ENCODE assay signal across 2 cellular contexts in the genomic region with DNA sequence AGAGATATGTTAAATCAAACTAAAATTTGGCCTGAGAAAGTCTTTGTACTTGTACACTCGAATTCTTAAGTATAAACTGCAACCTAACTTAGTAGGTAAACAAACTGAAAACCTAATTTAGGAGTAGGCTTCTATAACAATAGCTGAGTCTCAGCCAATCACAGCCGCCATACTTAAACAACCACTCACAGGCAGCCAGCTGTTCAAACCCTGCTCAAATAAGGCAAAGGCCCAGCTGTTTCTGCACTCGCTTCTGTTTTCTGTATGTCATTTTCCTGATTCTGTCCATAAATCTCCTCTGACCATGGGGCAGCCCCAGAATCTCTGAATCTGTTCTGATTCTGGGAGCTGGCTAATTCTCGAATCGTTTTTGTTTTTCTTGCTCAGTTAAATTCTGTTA.
A peak's percentile ranks its signal among the peaks of the same experiment; 100 is the strongest.
TF ChIP-seq lines count a peak whose summit lies in the region.

No MANE protein-coding gene starts in this region.

TF ChIP-seq in HepG2, 621 proteins besides CTCF, POLR2A, EP300 and RAD21:
- TF ChIP-seq, protein P1, sequence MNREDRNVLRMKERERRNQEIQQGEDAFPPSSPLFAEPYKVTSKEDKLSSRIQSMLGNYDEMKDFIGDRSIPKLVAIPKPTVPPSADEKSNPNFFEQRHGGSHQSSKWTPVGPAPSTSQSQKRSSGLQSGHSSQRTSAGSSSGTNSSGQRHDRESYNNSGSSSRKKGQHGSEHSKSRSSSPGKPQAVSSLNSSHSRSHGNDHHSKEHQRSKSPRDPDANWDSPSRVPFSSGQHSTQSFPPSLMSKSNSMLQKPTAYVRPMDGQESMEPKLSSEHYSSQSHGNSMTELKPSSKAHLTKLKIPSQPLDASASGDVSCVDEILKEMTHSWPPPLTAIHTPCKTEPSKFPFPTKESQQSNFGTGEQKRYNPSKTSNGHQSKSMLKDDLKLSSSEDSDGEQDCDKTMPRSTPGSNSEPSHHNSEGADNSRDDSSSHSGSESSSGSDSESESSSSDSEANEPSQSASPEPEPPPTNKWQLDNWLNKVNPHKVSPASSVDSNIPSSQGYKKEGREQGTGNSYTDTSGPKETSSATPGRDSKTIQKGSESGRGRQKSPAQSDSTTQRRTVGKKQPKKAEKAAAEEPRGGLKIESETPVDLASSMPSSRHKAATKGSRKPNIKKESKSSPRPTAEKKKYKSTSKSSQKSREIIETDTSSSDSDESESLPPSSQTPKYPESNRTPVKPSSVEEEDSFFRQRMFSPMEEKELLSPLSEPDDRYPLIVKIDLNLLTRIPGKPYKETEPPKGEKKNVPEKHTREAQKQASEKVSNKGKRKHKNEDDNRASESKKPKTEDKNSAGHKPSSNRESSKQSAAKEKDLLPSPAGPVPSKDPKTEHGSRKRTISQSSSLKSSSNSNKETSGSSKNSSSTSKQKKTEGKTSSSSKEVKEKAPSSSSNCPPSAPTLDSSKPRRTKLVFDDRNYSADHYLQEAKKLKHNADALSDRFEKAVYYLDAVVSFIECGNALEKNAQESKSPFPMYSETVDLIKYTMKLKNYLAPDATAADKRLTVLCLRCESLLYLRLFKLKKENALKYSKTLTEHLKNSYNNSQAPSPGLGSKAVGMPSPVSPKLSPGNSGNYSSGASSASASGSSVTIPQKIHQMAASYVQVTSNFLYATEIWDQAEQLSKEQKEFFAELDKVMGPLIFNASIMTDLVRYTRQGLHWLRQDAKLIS (CRISPR knock-in tag; IDR thresholded peaks at IDR 0.05) = no peak
- TF ChIP-seq SRF (IDR thresholded peaks at IDR 0.05; ENCODE audit: low read depth, low read length) (peak; percentile 29; the same call in 1 of the 2 replicates), SRSF4 (IDR thresholded peaks at IDR 0.05; ENCODE audit: low read depth, low read length, poor library complexity, severe bottlenecking) (no peak), ZNF207 (IDR thresholded peaks at IDR 0.05; ENCODE audit: borderline replicate concordance) (no peak), PAF1 (CRISPR knock-in tag; IDR thresholded peaks at IDR 0.05) (no peak), ZNF75D (CRISPR knock-in tag; IDR thresholded peaks at IDR 0.05; ENCODE audit: borderline replicate concordance) (no peak)
- TF ChIP-seq, protein P2, sequence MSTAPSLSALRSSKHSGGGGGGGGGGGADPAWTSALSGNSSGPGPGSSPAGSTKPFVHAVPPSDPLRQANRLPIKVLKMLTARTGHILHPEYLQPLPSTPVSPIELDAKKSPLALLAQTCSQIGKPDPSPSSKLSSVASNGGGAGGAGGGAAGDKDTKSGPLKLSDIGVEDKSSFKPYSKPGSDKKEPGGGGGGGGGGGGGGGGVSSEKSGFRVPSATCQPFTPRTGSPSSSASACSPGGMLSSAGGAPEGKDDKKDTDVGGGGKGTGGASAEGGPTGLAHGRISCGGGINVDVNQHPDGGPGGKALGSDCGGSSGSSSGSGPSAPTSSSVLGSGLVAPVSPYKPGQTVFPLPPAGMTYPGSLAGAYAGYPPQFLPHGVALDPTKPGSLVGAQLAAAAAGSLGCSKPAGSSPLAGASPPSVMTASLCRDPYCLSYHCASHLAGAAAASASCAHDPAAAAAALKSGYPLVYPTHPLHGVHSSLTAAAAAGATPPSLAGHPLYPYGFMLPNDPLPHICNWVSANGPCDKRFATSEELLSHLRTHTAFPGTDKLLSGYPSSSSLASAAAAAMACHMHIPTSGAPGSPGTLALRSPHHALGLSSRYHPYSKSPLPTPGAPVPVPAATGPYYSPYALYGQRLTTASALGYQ (CRISPR knock-in tag; IDR thresholded peaks at IDR 0.05) = no peak

TF ChIP-seq in GM12878, 131 proteins besides CTCF, POLR2A, EP300 and RAD21:
- TF ChIP-seq SPI1 (IDR thresholded peaks at IDR 0.05; ENCODE audit: borderline replicate concordance, insufficient read depth, low read depth, low read length) (no peak), SIX5 (IDR thresholded peaks at IDR 0.05; ENCODE audit: low read depth, low read length, severe bottlenecking) (no peak), MXI1 (IDR thresholded peaks at IDR 0.05; ENCODE audit: low read depth, low read length) (no peak), SKIL (IDR thresholded peaks at IDR 0.05; ENCODE audit: low read depth, poor library complexity, severe bottlenecking) (no peak), RBBP5 (conservative IDR thresholded peaks at IDR 0.05) (no peak), CREB1 (IDR thresholded peaks at IDR 0.05; ENCODE audit: low read depth) (no peak), TBL1XR1 (IDR thresholded peaks at IDR 0.05; ENCODE audit: low read depth, low read length) (no peak), ZSCAN29 (IDR thresholded peaks at IDR 0.05) (no peak), HCFC1 (IDR thresholded peaks at IDR 0.05; ENCODE audit: low read length) (no peak), SP1 (IDR thresholded peaks at IDR 0.05; ENCODE audit: low read depth, low read length) (no peak), BACH1 (IDR thresholded peaks at IDR 0.05; ENCODE audit: borderline replicate concordance) (no peak), SRF (IDR thresholded peaks at IDR 0.05; ENCODE audit: low read depth in 2 of 2, low read length in 2 of 2) (no peak), BCL3 (IDR thresholded peaks at IDR 0.05; ENCODE audit: borderline replicate concordance, insufficient read depth, low read depth, low read length, poor library complexity, severe bottlenecking) (no peak)
- TF ChIP-seq, protein P3, sequence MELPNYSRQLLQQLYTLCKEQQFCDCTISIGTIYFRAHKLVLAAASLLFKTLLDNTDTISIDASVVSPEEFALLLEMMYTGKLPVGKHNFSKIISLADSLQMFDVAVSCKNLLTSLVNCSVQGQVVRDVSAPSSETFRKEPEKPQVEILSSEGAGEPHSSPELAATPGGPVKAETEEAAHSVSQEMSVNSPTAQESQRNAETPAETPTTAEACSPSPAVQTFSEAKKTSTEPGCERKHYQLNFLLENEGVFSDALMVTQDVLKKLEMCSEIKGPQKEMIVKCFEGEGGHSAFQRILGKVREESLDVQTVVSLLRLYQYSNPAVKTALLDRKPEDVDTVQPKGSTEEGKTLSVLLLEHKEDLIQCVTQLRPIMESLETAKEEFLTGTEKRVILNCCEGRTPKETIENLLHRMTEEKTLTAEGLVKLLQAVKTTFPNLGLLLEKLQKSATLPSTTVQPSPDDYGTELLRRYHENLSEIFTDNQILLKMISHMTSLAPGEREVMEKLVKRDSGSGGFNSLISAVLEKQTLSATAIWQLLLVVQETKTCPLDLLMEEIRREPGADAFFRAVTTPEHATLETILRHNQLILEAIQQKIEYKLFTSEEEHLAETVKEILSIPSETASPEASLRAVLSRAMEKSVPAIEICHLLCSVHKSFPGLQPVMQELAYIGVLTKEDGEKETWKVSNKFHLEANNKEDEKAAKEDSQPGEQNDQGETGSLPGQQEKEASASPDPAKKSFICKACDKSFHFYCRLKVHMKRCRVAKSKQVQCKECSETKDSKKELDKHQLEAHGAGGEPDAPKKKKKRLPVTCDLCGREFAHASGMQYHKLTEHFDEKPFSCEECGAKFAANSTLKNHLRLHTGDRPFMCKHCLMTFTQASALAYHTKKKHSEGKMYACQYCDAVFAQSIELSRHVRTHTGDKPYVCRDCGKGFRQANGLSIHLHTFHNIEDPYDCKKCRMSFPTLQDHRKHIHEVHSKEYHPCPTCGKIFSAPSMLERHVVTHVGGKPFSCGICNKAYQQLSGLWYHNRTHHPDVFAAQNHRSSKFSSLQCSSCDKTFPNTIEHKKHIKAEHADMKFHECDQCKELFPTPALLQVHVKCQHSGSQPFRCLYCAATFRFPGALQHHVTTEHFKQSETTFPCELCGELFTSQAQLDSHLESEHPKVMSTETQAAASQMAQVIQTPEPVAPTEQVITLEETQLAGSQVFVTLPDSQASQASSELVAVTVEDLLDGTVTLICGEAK (IDR thresholded peaks at IDR 0.05; ENCODE audit: borderline replicate concordance) = no peak
- TF ChIP-seq, protein P4, sequence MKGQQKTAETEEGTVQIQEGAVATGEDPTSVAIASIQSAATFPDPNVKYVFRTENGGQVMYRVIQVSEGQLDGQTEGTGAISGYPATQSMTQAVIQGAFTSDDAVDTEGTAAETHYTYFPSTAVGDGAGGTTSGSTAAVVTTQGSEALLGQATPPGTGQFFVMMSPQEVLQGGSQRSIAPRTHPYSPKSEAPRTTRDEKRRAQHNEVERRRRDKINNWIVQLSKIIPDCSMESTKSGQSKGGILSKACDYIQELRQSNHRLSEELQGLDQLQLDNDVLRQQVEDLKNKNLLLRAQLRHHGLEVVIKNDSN (IDR thresholded peaks at IDR 0.05; ENCODE audit: borderline replicate concordance, extremely low read length, insufficient read depth, low read depth, low read length) = no peak
- TF ChIP-seq, protein P5, sequence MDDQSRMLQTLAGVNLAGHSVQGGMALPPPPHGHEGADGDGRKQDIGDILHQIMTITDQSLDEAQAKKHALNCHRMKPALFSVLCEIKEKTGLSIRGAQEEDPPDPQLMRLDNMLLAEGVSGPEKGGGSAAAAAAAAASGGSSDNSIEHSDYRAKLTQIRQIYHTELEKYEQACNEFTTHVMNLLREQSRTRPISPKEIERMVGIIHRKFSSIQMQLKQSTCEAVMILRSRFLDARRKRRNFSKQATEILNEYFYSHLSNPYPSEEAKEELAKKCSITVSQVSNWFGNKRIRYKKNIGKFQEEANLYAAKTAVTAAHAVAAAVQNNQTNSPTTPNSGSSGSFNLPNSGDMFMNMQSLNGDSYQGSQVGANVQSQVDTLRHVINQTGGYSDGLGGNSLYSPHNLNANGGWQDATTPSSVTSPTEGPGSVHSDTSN (IDR thresholded peaks at IDR 0.05; ENCODE audit: insufficient replicate concordance, low read depth, low read length) = no peak
